ENCODE assay signal across 10 cellular contexts in genomic region chr6:121652726-121653623, GRCh38.
DNase-seq lines count a peak whose midpoint lies in the region; ATAC-seq and TF ChIP-seq lines count a peak whose summit lies in the region.
"Had no signal": no experiment of that assay in that cellular context is flagged by ENCODE, and none has a peak within 500 bp of the region (broad histone marks: within the 10 kb centered on the region; RNA-seq: fewer than 3 reads in every experiment).

No MANE protein-coding gene starts in this region.

- no peaks in the 10 kb centered on the region for H3K27me3 Mint-ChIP-seq in natural killer cell treated with Interleukin-12 subunit alpha and Interleukin-12 subunit beta and Interleukin-15 and Interleukin-18, amount 100 ng/mL, for 72 hours

- no peak overlapping the region for H3K4me3 ChIP-seq in fibroblast of mammary gland (ENCODE audit: control insufficient read depth, low read depth, low read length)

- no peaks in the 10 kb centered on the region for H3K4me1 Mint-ChIP-seq in natural killer cell treated with Interleukin-12 subunit alpha and Interleukin-12 subunit beta and Interleukin-15 and Interleukin-18, amount 100 ng/mL, for 72 hours (ENCODE audit: low read depth in 2 of 2)

- no peak for TF ChIP-seq CTCF in fibroblast of mammary gland (conservative IDR thresholded peaks at IDR 0.05; ENCODE audit: control insufficient read depth, insufficient read depth, low read depth, low read length)

- DNase-seq in Daoy (ENCODE audit: low read depth) = peak; percentile 57
- DNase-seq in OCI-M1 (lab: John Stamatoyannopoulos, UW) = peak; percentile 17
- peak; percentile 95 for DNase-seq in fibroblast of mammary gland (ENCODE audit: low read depth)
- DNase-seq in pulmonary artery endothelial cell (ENCODE audit: low read depth, low spot score) = peak; percentile 84
- DNase-seq in NCI-H1105 treated with DMSO at 0.1 percent for 48 hours (lab: John Stamatoyannopoulos, UW) = no peak
- no peak for DNase-seq in SW480 (ENCODE audit: low spot score)
- no peak for DNase-seq in NCI-H187 (lab: John Stamatoyannopoulos, UW)
- DNase-seq in natural killer cell treated with Interleukin-12 subunit alpha and Interleukin-12 subunit beta and Interleukin-15 and Interleukin-18, amount 100 ng/mL, for 72 hours (ENCODE audit: low spot score) = no peak
- DNase-seq: activated T-cell treated with anti-CD3 and anti-CD28 coated beads, Interleukin-2, amount 50 U/mL, for 4 hours; NCI-H748 treated with DMSO at 0.1 percent for 48 hours had no signal

- no peak overlapping the region for H3K4me3 Mint-ChIP-seq in natural killer cell treated with Interleukin-12 subunit alpha and Interleukin-12 subunit beta and Interleukin-15 and Interleukin-18, amount 100 ng/mL, for 72 hours
- H3K4me3 Mint-ChIP-seq: activated T-cell treated with anti-CD3 and anti-CD28 coated beads, Interleukin-2, amount 50 U/mL, for 4 hours had no signal

- ATAC-seq in natural killer cell treated with Interleukin-12 subunit alpha and Interleukin-12 subunit beta and Interleukin-15 and Interleukin-18, amount 100 ng/mL, for 72 hours = no peak
- ATAC-seq: activated T-cell treated with anti-CD3 and anti-CD28 coated beads, Interleukin-2, amount 50 U/mL, for 4 hours had no signal

- no peaks in the 10 kb centered on the region for H3K36me3 Mint-ChIP-seq in natural killer cell treated with Interleukin-12 subunit alpha and Interleukin-12 subunit beta and Interleukin-15 and Interleukin-18, amount 100 ng/mL, for 72 hours

- H3K27ac Mint-ChIP-seq in natural killer cell treated with Interleukin-12 subunit alpha and Interleukin-12 subunit beta and Interleukin-15 and Interleukin-18, amount 100 ng/mL, for 72 hours = no peak overlapping the region

- peaks cover 3% of the 10 kb centered on the region for H3K9me3 Mint-ChIP-seq in natural killer cell treated with Interleukin-12 subunit alpha and Interleukin-12 subunit beta and Interleukin-15 and Interleukin-18, amount 100 ng/mL, for 72 hours
- H3K9me3 Mint-ChIP-seq: activated T-cell treated with anti-CD3 and anti-CD28 coated beads, Interleukin-2, amount 50 U/mL, for 4 hours had no signal

Comparison
In these comparisons a context has a peak if more than half of its experiments do, and no peak if none do; other contexts are left out.
1. DNase-seq: peak in Daoy (single experiment), OCI-M1 (single experiment), fibroblast of mammary gland (single experiment) and pulmonary artery endothelial cell (single experiment); none in NCI-H1105 treated with DMSO at 0.1 percent for 48 hours (single experiment), SW480 (single experiment), NCI-H187 (0 of 2) and natural killer cell treated with Interleukin-12 subunit alpha and Interleukin-12 subunit beta and Interleukin-15 and Interleukin-18, amount 100 ng/mL, for 72 hours (single experiment).